In the genomic region with DNA sequence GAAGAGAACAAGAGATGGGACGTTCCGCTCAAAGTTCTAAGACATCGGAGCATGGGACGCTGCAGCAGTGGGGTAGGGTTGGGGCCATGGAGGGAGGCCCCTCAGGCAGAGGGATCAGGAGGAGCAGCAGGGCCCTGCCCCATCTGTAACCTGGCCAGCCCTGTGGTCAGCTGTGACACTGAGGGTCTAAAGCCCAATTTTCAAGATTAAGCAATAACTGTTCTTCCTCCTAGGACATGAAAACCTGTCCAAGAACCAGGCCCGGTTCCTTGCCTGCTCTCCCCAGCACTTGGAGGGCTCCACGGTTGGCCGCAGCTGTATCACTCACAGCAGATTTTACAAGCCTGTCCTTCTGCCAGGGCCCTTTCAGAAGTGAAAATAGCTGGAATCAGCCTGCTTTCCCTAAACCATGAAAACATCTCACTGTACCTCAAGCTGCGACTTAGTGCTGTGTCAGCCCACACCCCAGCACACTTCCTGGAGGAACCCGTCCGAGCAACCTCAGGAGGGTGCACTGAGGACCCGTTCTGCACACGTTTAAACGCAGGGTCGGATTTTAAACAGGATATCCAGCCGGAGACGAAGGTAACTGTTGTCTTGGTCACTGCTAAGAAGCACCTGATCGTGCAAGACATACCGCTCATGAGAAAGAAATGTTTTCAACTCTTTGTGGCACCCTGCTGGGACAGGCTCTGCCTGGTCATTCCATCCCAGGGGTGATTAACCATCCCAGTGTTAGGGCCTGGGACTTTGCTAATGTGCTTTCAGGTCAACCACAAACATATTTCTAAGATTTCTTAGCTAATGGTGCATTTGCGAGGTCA, we compare ENCODE assay signal across 10 cellular contexts.
A peak's percentile ranks its signal among the peaks of the same experiment; 100 is the strongest.
DNase-seq lines count a peak whose midpoint lies in the region; TF ChIP-seq lines count a peak whose summit lies in the region.
"Had no signal": no experiment of that assay in that cellular context is flagged by ENCODE, and none has a peak within 500 bp of the region (broad histone marks: within the 10 kb centered on the region; RNA-seq: fewer than 3 reads in every experiment).

No MANE protein-coding gene starts in this region.

- H3K27me3 Mint-ChIP-seq in type B pancreatic cell = no peaks in the 10 kb centered on the region

- H3K27ac ChIP-seq in esophagus (ENCODE audit: low read depth in 2 of 2, low read length in 1 of 2) = peak overlapping the region; percentile 63 to 78
- peak overlapping the region; percentile 93 for H3K27ac ChIP-seq in muscle layer of colon (ENCODE audit: low read depth, low read length)
- H3K27ac ChIP-seq: cardiac muscle cell, SK-N-MC had no signal

- H3K9me3 Mint-ChIP-seq in type B pancreatic cell = no peaks in the 10 kb centered on the region

- H3K4me1 Mint-ChIP-seq in type B pancreatic cell (ENCODE audit: unreplicated experiment) = peaks cover 11% of the 10 kb centered on the region

- 62 to 64% methylated on average over 19 of the region's 19 CpGs for WGBS in esophagus, 2 donors

- peak overlapping the region; percentile 8 for H3K27ac Mint-ChIP-seq in type B pancreatic cell

- H3K36me3 ChIP-seq in esophagus (ENCODE audit: control insufficient read depth in 2 of 2, insufficient read depth in 2 of 2, low read length in 1 of 2) = no peaks in the 10 kb centered on the region
- H3K36me3 ChIP-seq in muscle layer of colon (ENCODE audit: insufficient read depth, low read length) = no peaks in the 10 kb centered on the region
- H3K36me3 ChIP-seq: cardiac muscle cell had no signal

- DNase-seq in NCI-H82 (lab: John Stamatoyannopoulos, UW) (peak; percentile 5), NCI-H82 treated with DMSO at 0.1 percent for 48 hours (lab: John Stamatoyannopoulos, UW; ENCODE audit: unreplicated experiment) (no peak), type B pancreatic cell (ENCODE audit: extremely low spot score, unreplicated experiment) (peak; percentile 55), HK-2 (ENCODE audit: unreplicated experiment) (no peak), OCI-M2 (lab: John Stamatoyannopoulos, UW; ENCODE audit: unreplicated experiment) (no peak), dermis blood vessel endothelial cell (no peak)

- no peak overlapping the region for H3K4me3 Mint-ChIP-seq in type B pancreatic cell

- H3K9me3 ChIP-seq in esophagus (ENCODE audit: control insufficient read depth in 2 of 2, insufficient read depth in 1 of 2, low read depth in 1 of 2, low read length in 1 of 2) = peaks cover 4 to 5% of the 10 kb centered on the region in 2 donors
- no peaks in the 10 kb centered on the region for H3K9me3 ChIP-seq in muscle layer of colon (ENCODE audit: low read length)

- no peaks in the 10 kb centered on the region for H3K36me3 Mint-ChIP-seq in type B pancreatic cell

- peak overlapping the region; percentile 11 for H3K9ac ChIP-seq in muscle layer of colon (ENCODE audit: low read length)

- H3K27me3 ChIP-seq in esophagus (ENCODE audit: control insufficient read depth in 1 of 2, insufficient read depth in 2 of 2, low read length in 2 of 2) = no peaks in the 10 kb centered on the region
- no peaks in the 10 kb centered on the region for H3K27me3 ChIP-seq in muscle layer of colon (ENCODE audit: control insufficient read depth in 1 of 2, insufficient read depth in 2 of 2, low read length in 2 of 2)
- H3K27me3 ChIP-seq: cardiac muscle cell had no signal

- H3K4me1 ChIP-seq in esophagus (ENCODE audit: control insufficient read depth in 2 of 2, insufficient read depth in 2 of 2, low read length in 1 of 2) = peaks cover 2 to 4% of the 10 kb centered on the region in 2 donors
- H3K4me1 ChIP-seq in muscle layer of colon (ENCODE audit: insufficient read depth, low read length) = peaks cover 63% of the 10 kb centered on the region

- no peak overlapping the region for H3K4me3 ChIP-seq in esophagus (ENCODE audit: low read depth in 1 of 2, low read length in 2 of 2)
- H3K4me3 ChIP-seq in muscle layer of colon (ENCODE audit: low read depth in 1 of 2, low read length in 2 of 2) = peak overlapping the region in 1 of 2 donors; percentile 26
- H3K4me3 ChIP-seq: cardiac muscle cell, SK-N-MC had no signal

- no peak for TF ChIP-seq CTCF in type B pancreatic cell (conservative IDR thresholded peaks at IDR 0.05)

Comparison
In these comparisons a context has a peak if more than half of its experiments do, and no peak if none do; other contexts are left out.
1. DNase-seq: peak in NCI-H82 (single experiment) and type B pancreatic cell (single experiment); none in NCI-H82 treated with DMSO at 0.1 percent for 48 hours (single experiment), HK-2 (single experiment), OCI-M2 (single experiment) and dermis blood vessel endothelial cell (single experiment).